In genomic region chr2:24197213-24197612, GRCh38 we compare ENCODE assay signal across 10 cellular contexts. TPM values are rescaled to one million over a fixed set of nuclear protein-coding genes. Genes with fewer than 3 reads are reported as not detected.
DNase-seq lines count a peak whose midpoint lies in the region; ATAC-seq, FAIRE-seq and TF ChIP-seq lines count a peak whose summit lies in the region.
"Not testable (repeated sequence)": the region's sequence is repeated elsewhere in the genome, so short reads cannot be mapped to it uniquely, and the experiment has no call there.
"Had no signal": no experiment of that assay in that cellular context is flagged by ENCODE, and none has a peak within 500 bp of the region (broad histone marks: within the 10 kb centered on the region; RNA-seq: fewer than 3 reads in every experiment).

No MANE protein-coding gene starts in this region.

- H3K79me2 ChIP-seq in K562 (ENCODE audit: control insufficient read depth, insufficient read depth, low read length) = not testable (repeated sequence)

- H3K27me3 ChIP-seq in K562 (ENCODE audit: control insufficient read depth in 2 of 2, insufficient read depth in 2 of 2, low read length in 2 of 2) = peaks cover 16 to 29% of the 10 kb centered on the region in 2 experiments; a peak in 4 of 5 replicates

- TF ChIP-seq EP300 in K562 (IDR thresholded peaks at IDR 0.05; ENCODE audit: low read length) = not testable (repeated sequence)

- CTCF ChIA-PET in K562 (lab: Yijun Ruan, JAX; ENCODE audit: low intra/inter-chr PET ratio) = not testable (repeated sequence)

- not testable (repeated sequence) for H3K9me1 ChIP-seq in K562 (ENCODE audit: control insufficient read depth, insufficient read depth, low read length)

- H3K36me3 ChIP-seq in K562 (ENCODE audit: control insufficient read depth, insufficient read depth, low read length) = not testable (repeated sequence)

- POLR2A ChIA-PET in K562 (lab: Yijun Ruan, JAX) = not testable (repeated sequence)

- not testable (repeated sequence) for TF ChIP-seq RAD21 in K562 (CRISPR knock-in tag; conservative IDR thresholded peaks at IDR 0.05 in 1 of 2, IDR thresholded peaks at IDR 0.05 in 1 of 2)

- in situ Hi-C loops in K562 (cut with MboI) = not testable (repeated sequence)

- not testable (repeated sequence) for H2AFZ ChIP-seq in K562 (ENCODE audit: low read depth, low read length)

- DNase-seq in K562 (ENCODE audit: extremely low read depth in 1 of 4, low spot score in 3 of 4) = not testable (repeated sequence)

- BruUV-seq in K562 (replicated peaks; lab: Mats Ljungman, UMichigan) = not testable (repeated sequence)

- TF ChIP-seq POLR2A in K562 (conservative IDR thresholded peaks at IDR 0.05) = not testable (repeated sequence)

- not testable (repeated sequence) for ATAC-seq in K562

- H3K4me1 ChIP-seq in K562 (replicated peaks in 1 of 2; ENCODE audit: control insufficient read depth in 2 of 2, insufficient read depth in 2 of 2, low read length in 2 of 2) = not testable (repeated sequence)

- H3K4me3 ChIP-seq in K562 = not testable (repeated sequence)

- not testable (repeated sequence) for H3K4me2 ChIP-seq in K562 (ENCODE audit: insufficient read depth, low read length)

- not testable (repeated sequence) for H3K27ac ChIP-seq in K562 (ENCODE audit: extremely low read depth, low read depth, low read length)

- WGBS in K562 (ENCODE audit: insufficient coverage, low coverage, missing lambda C conversion rate) = no CpG with 5 or more reads among the region's 1 CpG

- not testable (repeated sequence) for H3K9me3 ChIP-seq in K562 (replicated peaks; ENCODE audit: control insufficient read depth, insufficient read depth, low read depth, low read length)

- H4K20me1 ChIP-seq in K562 (replicated peaks; ENCODE audit: control insufficient read depth, insufficient read depth, low read length) = not testable (repeated sequence)

- not testable (repeated sequence) for TF ChIP-seq CTCF in K562 (IDR thresholded peaks at IDR 0.05 in 2 of 3, conservative IDR thresholded peaks at IDR 0.05 in 1 of 3; ENCODE audit: insufficient read depth in 2 of 3, low read depth in 1 of 3, low read length in 3 of 3)

- intact Hi-C loops in K562 (cut with micrococcal nuclease) = not testable (repeated sequence)

- FAIRE-seq in K562 (lab: Jason Lieb, UNC) = not testable (repeated sequence)

- H3K9ac ChIP-seq in K562 (ENCODE audit: insufficient read depth in 1 of 2, low read depth in 2 of 2, low read length in 2 of 2) = not testable (repeated sequence)

TF ChIP-seq in K562, 482 proteins besides CTCF, POLR2A, EP300 and RAD21:
- TF ChIP-seq ZNF507 (tag; conservative IDR thresholded peaks at IDR 0.05) = peak; percentile 90

RNA-seq across cellular contexts. Expression of gene FAM228A, which starts 22.4 kb away (rescaled TPM):
- total RNA-seq in K562 (2011; cell fraction: chromatin; rRNA removed; ENCODE audit: low replicate concordance) = not detected in 2 replicates
- total RNA-seq in K562 (2011; cell fraction: nucleolus; rRNA removed) = not detected in 2 replicates
- 0.31 TPM in 1 of 2 replicates, not detected in the other for total RNA-seq in K562 (2011; cell fraction: nucleoplasm; rRNA removed)
- total RNA-seq in K562 (2014; rRNA removed) (not detected in 2 replicates), K562 (2014; rRNA removed; fragmentation: Illumina TruSeq; extraction: Trizol) (not detected in 2 replicates), K562 (2015; rRNA removed; fragmentation: Illumina TruSeq; extraction: Trizol) (not detected in 2 replicates), K562 (2021) (not detected in 2 replicates)
- polyA plus RNA-seq in K562 (2011; rRNA removed) (not detected in 2 replicates), K562 (2014; fragmentation: Illumina TruSeq; extraction: Trizol) (not detected in 2 replicates), K562 (2014; fragmentation: Nextera tagmentation; extraction: Ambion mirVana) (not detected), K562 (2014; rRNA removed) (not detected in 2 replicates)
- not detected in 2 replicates for polyA plus RNA-seq in K562 (2011; cell fraction: cytosol; rRNA removed)
- not detected in 2 replicates for polyA plus RNA-seq in K562 (2011; cell fraction: nucleus; rRNA removed)
- polyA plus RNA-seq in K562 (2012) = 0.07 TPM in 1 of 2 replicates, not detected in the other
- not detected in 2 replicates for polyA minus RNA-seq in K562 (2011; rRNA and poly(A)+ RNA removed)
- polyA minus RNA-seq in K562 (2011; cell fraction: cytosol; rRNA and poly(A)+ RNA removed) = not detected in 2 replicates
- polyA minus RNA-seq in K562 (2011; cell fraction: nucleus; rRNA and poly(A)+ RNA removed) = not detected in 2 replicates
- total RNA-seq: A172; A673; B cell; Caco-2; Calu3; CD4-positive, CD25-positive, alpha-beta regulatory T cell; CD8-positive, alpha-beta memory T cell; CD8-positive, alpha-beta T cell; Daoy had no signal
- polyA plus RNA-seq: CD4-positive, CD25-positive, alpha-beta regulatory T cell; CD8-positive, alpha-beta memory T cell had no signal
